In genomic region chr20:1636621-1637020, GRCh38 we compare ENCODE assay signal across 20 cellular contexts. TPM values are rescaled to one million over a fixed set of nuclear protein-coding genes. Genes with fewer than 3 reads are reported as not detected.
A peak's percentile ranks its signal among the peaks of the same experiment; 100 is the strongest.
DNase-seq lines count a peak whose midpoint lies in the region; ATAC-seq and TF ChIP-seq lines count a peak whose summit lies in the region.
"Had no signal": no experiment of that assay in that cellular context is flagged by ENCODE, and none has a peak within 500 bp of the region (broad histone marks: within the 10 kb centered on the region; RNA-seq: fewer than 3 reads in every experiment).

No MANE protein-coding gene starts in this region.

- H3K9ac ChIP-seq in smooth muscle cell (ENCODE audit: low read depth), result no peak overlapping the region

- ATAC-seq in mucosa of descending colon (peak; percentile 23), GM18870 (IDR thresholded peaks at IDR 0.05; ENCODE audit: unreplicated experiment) (no peak)
- ATAC-seq: Panc1; stimulated activated effector memory CD8-positive, alpha-beta T cell treated with anti-CD3 and anti-CD28 coated beads, Interleukin-12 subunit alpha, Interleukin-12 subunit beta, amount 100 ng/mL, for 72 hours had no signal

- H3K27me3 ChIP-seq in smooth muscle cell (ENCODE audit: low read depth), result no peaks in the 10 kb centered on the region

- H2AFZ ChIP-seq in smooth muscle cell (ENCODE audit: low read depth), result no peak overlapping the region

- no peak overlapping the region for H3K4me3 Mint-ChIP-seq in activated CD4-positive, alpha-beta T cell treated with anti-CD3 and anti-CD28 coated beads, Interleukin-2, amount 10 ng/mL, durations not matched to agents 24 days and 14 days
- H3K4me3 Mint-ChIP-seq: CD14-positive monocyte; stimulated activated effector memory CD8-positive, alpha-beta T cell treated with anti-CD3 and anti-CD28 coated beads, Interleukin-12 subunit alpha, Interleukin-12 subunit beta, amount 100 ng/mL, for 72 hours; type B pancreatic cell had no signal

- H3K4me1 ChIP-seq in mucosa of descending colon (ENCODE audit: low read depth) (no peaks in the 10 kb centered on the region), smooth muscle cell (ENCODE audit: low read depth) (no peaks in the 10 kb centered on the region)

- no peak overlapping the region for H3K4me3 ChIP-seq in mucosa of descending colon
- H3K4me3 ChIP-seq in smooth muscle cell, result no peak overlapping the region

- H3K36me3 ChIP-seq in mucosa of descending colon (ENCODE audit: low read depth) (no peaks in the 10 kb centered on the region), smooth muscle cell (ENCODE audit: low read depth) (no peaks in the 10 kb centered on the region)

- no peak overlapping the region for H3K27ac ChIP-seq in smooth muscle cell (ENCODE audit: low read depth)

- no peaks in the 10 kb centered on the region for H4K20me1 ChIP-seq in smooth muscle cell (ENCODE audit: low read depth)

- H3K4me1 Mint-ChIP-seq in activated CD4-positive, alpha-beta T cell treated with anti-CD3 and anti-CD28 coated beads, Interleukin-2, amount 10 ng/mL, durations not matched to agents 24 days and 14 days, result peaks cover 41% of the 10 kb centered on the region

- intact Hi-C loops in activated CD4-positive, alpha-beta T cell treated with anti-CD3 and anti-CD28 coated beads, Interleukin-2, amount 10 ng/mL, durations not matched to agents 24 days and 14 days (cut with micrococcal nuclease), result no loop called here
- intact Hi-C loops in mucosa of descending colon (cut with DNase I, micrococcal nuclease), result no loop called here

- no peaks in the 10 kb centered on the region for H3F3A ChIP-seq in smooth muscle cell (ENCODE audit: low read depth)

- no peaks in the 10 kb centered on the region for H3K27me3 Mint-ChIP-seq in activated CD4-positive, alpha-beta T cell treated with anti-CD3 and anti-CD28 coated beads, Interleukin-2, amount 10 ng/mL, durations not matched to agents 24 days and 14 days
- H3K27me3 Mint-ChIP-seq: type B pancreatic cell had no signal

- DNase-seq in activated CD4-positive, alpha-beta T cell treated with anti-CD3 and anti-CD28 coated beads, Interleukin-2, amount 10 ng/mL, durations not matched to agents 24 days and 14 days, result peak; percentile 45
- no peak for DNase-seq in activated CD4-positive, alpha-beta T cell treated with anti-CD3 and anti-CD28 coated beads for 4 hours
- peak; percentile 30 for DNase-seq in HuH-7 (ENCODE audit: low spot score)
- DNase-seq in dermis blood vessel endothelial cell, result peak; percentile 62
- DNase-seq in mucosa of descending colon, result no peak
- DNase-seq in smooth muscle cell (lab: John Stamatoyannopoulos, UW; ENCODE audit: unreplicated experiment), result no peak
- DNase-seq in DMS79 treated with DMSO at 0.1 percent for 48 hours (lab: John Stamatoyannopoulos, UW), result no peak
- DNase-seq: activated CD4-positive, CD25-positive, alpha-beta regulatory T cell treated with anti-CD3 and anti-CD28 coated beads, Interleukin-2, amount 50 U/mL, for 72 hours; activated gamma-delta T cell; hippocampal formation; KG1; NCI-H1105 treated with DMSO at 0.1 percent for 48 hours; NCI-H774 had no signal

- TF ChIP-seq CTCF in mucosa of descending colon (IDR thresholded peaks at IDR 0.05) (no peak), smooth muscle cell (IDR thresholded peaks at IDR 0.05; ENCODE audit: borderline replicate concordance, insufficient read depth, poor library complexity, severe bottlenecking) (no peak)

- peaks cover 13% of the 10 kb centered on the region for H3K9me3 Mint-ChIP-seq in activated CD4-positive, alpha-beta T cell treated with anti-CD3 and anti-CD28 coated beads, Interleukin-2, amount 10 ng/mL, durations not matched to agents 24 days and 14 days
- H3K9me3 Mint-ChIP-seq: type B pancreatic cell had no signal

- no peak overlapping the region for H3K4me2 ChIP-seq in smooth muscle cell

- H3K9me3 ChIP-seq in mucosa of descending colon (peaks cover 5% of the 10 kb centered on the region), smooth muscle cell (replicated peaks; ENCODE audit: low read depth) (no peaks in the 10 kb centered on the region)

- no peaks in the 10 kb centered on the region for H3K79me2 ChIP-seq in smooth muscle cell (ENCODE audit: low read depth)

- H3K36me3 Mint-ChIP-seq in activated CD4-positive, alpha-beta T cell treated with anti-CD3 and anti-CD28 coated beads, Interleukin-2, amount 10 ng/mL, durations not matched to agents 24 days and 14 days (ENCODE audit: low read depth), result peaks cover 57% of the 10 kb centered on the region
- H3K36me3 Mint-ChIP-seq: CD14-positive monocyte, type B pancreatic cell had no signal

- 98% methylated on average over 2 of the region's 2 CpGs for WGBS in smooth muscle cell (ENCODE audit: low lambda C conversion rate)

- H3K27ac Mint-ChIP-seq in activated CD4-positive, alpha-beta T cell treated with anti-CD3 and anti-CD28 coated beads, Interleukin-2, amount 10 ng/mL, durations not matched to agents 24 days and 14 days, result peak overlapping the region; percentile 40
- H3K27ac Mint-ChIP-seq: stimulated activated effector memory CD8-positive, alpha-beta T cell treated with anti-CD3 and anti-CD28 coated beads, Interleukin-12 subunit alpha, Interleukin-12 subunit beta, amount 100 ng/mL, for 72 hours; type B pancreatic cell had no signal

RNA-seq across cellular contexts. Expression of gene SIRPB1, which starts 16.8 kb away (rescaled TPM):
- total RNA-seq in activated CD4-positive, alpha-beta T cell treated with anti-CD3 and anti-CD28 coated beads, Interleukin-2, amount 10 ng/mL, durations not matched to agents 24 days and 14 days, result 0.82 and 2.8 TPM in 2 replicates
- total RNA-seq in dermis blood vessel endothelial cell (0.17 and 4.0 TPM in 2 replicates), mucosa of descending colon (1 to 10 TPM in 2 of 3 donors, not detected in 1; 6.0 to 8.3 TPM), smooth muscle cell (0.18 and 0.49 TPM in 2 replicates)
- polyA plus RNA-seq in smooth muscle cell, result 0.61 and 1.3 TPM in 2 replicates

RNA-seq across cellular contexts. Expression of gene SIRPG, which starts 21.0 kb away (rescaled TPM):
- 33.8 and 34.3 TPM in 2 replicates for total RNA-seq in activated CD4-positive, alpha-beta T cell treated with anti-CD3 and anti-CD28 coated beads, Interleukin-2, amount 10 ng/mL, durations not matched to agents 24 days and 14 days
- not detected in 2 replicates for total RNA-seq in dermis blood vessel endothelial cell
- total RNA-seq in mucosa of descending colon, result 1 to 10 TPM; 1.1 to 1.7 (median 1.2) TPM
- not detected in 2 replicates for total RNA-seq in smooth muscle cell
- polyA plus RNA-seq in smooth muscle cell, result not detected in 2 replicates
- total RNA-seq: kidney epithelial cell, SK-MEL-5 had no signal

Comparison
In these comparisons a context has a peak if more than half of its experiments do, and no peak if none do; other contexts are left out.
1. DNase-seq: peak in activated CD4-positive, alpha-beta T cell treated with anti-CD3 and anti-CD28 coated beads, Interleukin-2, amount 10 ng/mL, durations not matched to agents 24 days and 14 days (single experiment), HuH-7 (single experiment) and dermis blood vessel endothelial cell (single experiment); none in activated CD4-positive, alpha-beta T cell treated with anti-CD3 and anti-CD28 coated beads for 4 hours (0 of 2), mucosa of descending colon (0 of 3), smooth muscle cell (single experiment) and DMS79 treated with DMSO at 0.1 percent for 48 hours (single experiment).
2. RNA of gene SIRPG, which starts 21.0 kb away (total RNA-seq): 33.8 to 34.3 TPM in activated CD4-positive, alpha-beta T cell treated with anti-CD3 and anti-CD28 coated beads, Interleukin-2, amount 10 ng/mL, durations not matched to agents 24 days and 14 days; 1.1 to 1.7 TPM in mucosa of descending colon, not detected in dermis blood vessel endothelial cell and not detected in smooth muscle cell; every median in the first group is over 10 times any median in the second.